In the genomic region with DNA sequence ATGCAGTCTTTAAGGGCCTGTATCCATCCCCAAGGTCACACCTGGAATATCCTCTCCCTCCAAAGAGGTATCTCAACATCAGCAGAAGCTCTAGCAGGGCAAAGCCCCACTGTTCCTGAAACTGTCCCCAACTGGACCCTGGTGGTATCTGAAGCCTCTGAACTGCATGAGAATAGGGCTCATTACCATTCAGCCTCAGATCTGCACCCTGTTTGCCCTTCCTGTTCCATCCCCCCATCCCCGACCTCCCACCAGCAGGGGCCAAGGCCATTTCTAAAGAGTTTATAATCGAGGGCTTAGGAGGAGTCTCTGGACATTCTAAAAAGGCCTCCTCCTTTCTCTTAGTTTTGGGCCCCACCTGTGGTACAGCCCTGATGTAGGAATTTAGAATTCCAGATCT, we compare ENCODE assay signal across 32 cellular contexts.
"Had no signal": no experiment of that assay in that cellular context is flagged by ENCODE, and none has a peak within 500 bp of the region (broad histone marks: within the 10 kb centered on the region; RNA-seq: fewer than 3 reads in every experiment).

No MANE protein-coding gene starts in this region.

- H3K27ac Mint-ChIP-seq: activated CD4-positive, alpha-beta T cell treated with anti-CD3 and anti-CD28 coated beads for 36 hours; activated CD4-positive, alpha-beta T cell treated with anti-CD3 and anti-CD28 coated beads, Interleukin-2, amount 10 ng/mL, durations not matched to agents 7 days and 5 days; activated CD8-positive, alpha-beta T cell treated with anti-CD3 and anti-CD28 coated beads, Interleukin-2, amount 10 ng/mL, durations not matched to agents 7 days and 5 days; activated naive CD4-positive, alpha-beta T cell treated with anti-CD3 and anti-CD28 coated beads for 36 hours; activated naive CD4-positive, alpha-beta T cell treated with anti-CD3 and anti-CD28 coated beads, Interleukin-2, amount 50 U/mL, for 72 hours; activated T-cell treated with anti-CD3 and anti-CD28 coated beads, Interleukin-2, amount 50 U/mL, for 24 hours; T-helper 1 cell treated with Interleukin-12 subunit alpha and Interleukin-12 subunit beta and Interleukin-4 antibody, amounts not matched to agents 30 μg/mL and 1 μg/mL, for 36 hours; T-helper 2 cell treated with Interferon-gamma antibody and Interleukin-4, amounts not matched to agents 5 μg/mL and 100 μg/mL, for 36 hours had no signal

- H3K36me3 Mint-ChIP-seq: activated naive CD4-positive, alpha-beta T cell treated with anti-CD3 and anti-CD28 coated beads, Interleukin-2, amount 50 U/mL, for 72 hours had no signal

- H3K9me3 Mint-ChIP-seq: activated CD4-positive, alpha-beta T cell treated with anti-CD3 and anti-CD28 coated beads, Interleukin-2, amount 10 ng/mL, durations not matched to agents 7 days and 5 days; activated naive CD4-positive, alpha-beta T cell treated with anti-CD3 and anti-CD28 coated beads for 36 hours; activated naive CD4-positive, alpha-beta T cell treated with anti-CD3 and anti-CD28 coated beads, Interleukin-2, amount 50 U/mL, for 72 hours; activated T-cell treated with anti-CD3 and anti-CD28 coated beads, Interleukin-2, amount 50 U/mL, for 24 hours; T-helper 1 cell treated with Interleukin-12 subunit alpha and Interleukin-12 subunit beta and Interleukin-4 antibody, amounts not matched to agents 30 μg/mL and 1 μg/mL, for 36 hours; T-helper 2 cell treated with Interferon-gamma antibody and Interleukin-4, amounts not matched to agents 5 μg/mL and 100 μg/mL, for 36 hours had no signal

- H3K27ac ChIP-seq: adrenal gland, body of pancreas, breast epithelium, KMS-11, Peyer's patch, SJSA1 had no signal

- H3K4me1 Mint-ChIP-seq: activated CD4-positive, alpha-beta T cell treated with anti-CD3 and anti-CD28 coated beads for 36 hours; activated CD4-positive, alpha-beta T cell treated with anti-CD3 and anti-CD28 coated beads, Interleukin-2, amount 10 ng/mL, durations not matched to agents 7 days and 5 days had no signal

- H3K36me3 ChIP-seq: adrenal gland, breast epithelium, Peyer's patch, SJSA1 had no signal

- H3K27me3 ChIP-seq: adrenal gland, body of pancreas, Peyer's patch, SJSA1 had no signal

- H3K4me1 ChIP-seq: adrenal gland, body of pancreas, breast epithelium, Peyer's patch, SJSA1 had no signal

- DNase-seq: activated CD4-positive, alpha-beta T cell treated with anti-CD3 and anti-CD28 coated beads for 36 hours; activated CD4-positive, alpha-beta T cell treated with anti-CD3 and anti-CD28 coated beads, Interleukin-2, amount 10 ng/mL, durations not matched to agents 7 days and 5 days; activated CD4-positive, alpha-beta T cell treated with anti-CD3 and anti-CD28 coated beads, Interleukin-2, amount 50 U/mL, for 48 hours; activated CD8-positive, alpha-beta T cell treated with anti-CD3 and anti-CD28 coated beads, Interleukin-2, amount 10 ng/mL, durations not matched to agents 7 days and 5 days; activated gamma-delta T cell treated with Interleukin-2 at 50 U/mL for 16 hours; activated naive CD4-positive, alpha-beta T cell treated with anti-CD3 and anti-CD28 coated beads for 36 hours; activated T-cell treated with anti-CD3 and anti-CD28 coated beads, Interleukin-2, amount 50 U/mL, for 24 hours; body of pancreas; MM.1S; MV-4-11; NCI-H1092; NCI-H1436 treated with DMSO at 0.1 percent for 48 hours; NCI-H187; NCI-H2029 treated with DMSO at 0.1 percent for 48 hours; NCI-H226; NCI-H446 treated with DMSO at 0.1 percent for 48 hours; NCI-H524; NCI-H69; NCI-H82; PC-3; Peyer's patch; RPMI8226; SHP77 treated with DMSO at 0.1 percent for 48 hours had no signal

- H3K4me3 ChIP-seq: adrenal gland, body of pancreas, breast epithelium, Peyer's patch, SJSA1 had no signal

- H3K4me2 ChIP-seq: KMS-11, SK-N-SH had no signal

- H3K9ac ChIP-seq: KMS-11, SK-N-SH had no signal

- H3K4me3 Mint-ChIP-seq: activated CD4-positive, alpha-beta T cell treated with anti-CD3 and anti-CD28 coated beads for 36 hours; activated CD4-positive, alpha-beta T cell treated with anti-CD3 and anti-CD28 coated beads, Interleukin-2, amount 10 ng/mL, durations not matched to agents 7 days and 5 days; activated CD8-positive, alpha-beta T cell treated with anti-CD3 and anti-CD28 coated beads, Interleukin-2, amount 10 ng/mL, durations not matched to agents 7 days and 5 days; activated naive CD4-positive, alpha-beta T cell treated with anti-CD3 and anti-CD28 coated beads for 36 hours; activated T-cell treated with anti-CD3 and anti-CD28 coated beads, Interleukin-2, amount 50 U/mL, for 24 hours; T-helper 1 cell treated with Interleukin-12 subunit alpha and Interleukin-12 subunit beta and Interleukin-4 antibody, amounts not matched to agents 30 μg/mL and 1 μg/mL, for 36 hours; T-helper 2 cell treated with Interferon-gamma antibody and Interleukin-4, amounts not matched to agents 5 μg/mL and 100 μg/mL, for 36 hours had no signal

- H3K9me3 ChIP-seq: adrenal gland, body of pancreas, breast epithelium, Peyer's patch, SJSA1, SK-N-SH had no signal

- ATAC-seq: activated CD4-positive, alpha-beta T cell treated with anti-CD3 and anti-CD28 coated beads for 36 hours; activated CD4-positive, CD25-positive, alpha-beta regulatory T cell treated with anti-CD3 and anti-CD28 coated beads, Interleukin-2, amount 50 U/mL, for 24 hours; activated CD8-positive, alpha-beta T cell treated with anti-CD3 and anti-CD28 coated beads, Interleukin-2, amount 10 ng/mL, durations not matched to agents 7 days and 5 days; activated naive CD4-positive, alpha-beta T cell treated with anti-CD3 and anti-CD28 coated beads, Interleukin-2, amount 50 U/mL, for 72 hours; body of pancreas; PC-3 had no signal
